ENCODE assay signal across 8 cellular contexts in the genomic region with DNA sequence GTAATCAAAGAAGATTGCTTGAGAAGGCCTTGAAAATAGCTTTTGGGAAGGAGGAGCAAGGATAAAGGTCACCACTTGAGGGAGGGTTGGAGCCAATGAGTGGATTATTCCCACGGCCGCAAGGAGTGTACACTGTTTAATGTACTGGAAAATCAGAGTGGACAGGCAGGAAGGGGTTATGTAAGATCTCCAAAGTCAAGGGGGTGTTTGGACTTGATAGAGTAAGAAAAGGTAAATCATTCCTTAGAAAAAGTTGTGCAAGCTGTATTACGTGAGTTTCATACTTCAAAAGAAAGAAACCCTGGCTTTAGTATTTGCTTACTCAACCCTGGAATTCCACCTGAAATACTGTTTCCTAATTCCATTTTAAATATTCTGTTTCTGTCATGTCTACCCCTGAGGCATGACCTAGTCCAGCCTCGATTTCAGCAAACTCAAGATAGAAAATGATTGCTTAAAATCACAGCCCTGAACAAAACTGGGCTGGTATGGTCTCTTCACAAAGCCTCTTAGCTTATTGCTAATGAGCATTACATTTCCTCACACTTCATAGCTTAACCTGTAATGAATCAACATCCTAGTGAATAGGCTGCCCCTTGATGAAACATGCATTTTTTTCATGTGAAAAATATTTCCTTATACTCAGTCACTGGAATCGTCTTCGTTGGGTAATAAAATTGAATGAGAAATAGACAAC. TPM values are rescaled to one million over a fixed set of nuclear protein-coding genes. Genes with fewer than 3 reads are reported as not detected.
A peak's percentile ranks its signal among the peaks of the same experiment; 100 is the strongest.
DNase-seq lines count a peak whose midpoint lies in the region; TF ChIP-seq lines count a peak whose summit lies in the region.

No MANE protein-coding gene starts in this region.

- intact Hi-C loops in activated T-helper 1 cell treated with anti-CD3 and anti-CD28 coated beads, Interleukin-12 subunit alpha, Interleukin-12 subunit beta, Interleukin-2, Interleukin-4 antibody, amounts not matched to agents 30 ng/mL and 10 ng/mL and 1 ng/mL, durations not matched to agents 14 hours and 24 hours and 36 hours (cut with micrococcal nuclease), result loop anchor here (2.0 to 10.0 kb wide), 5 partner anchors 41 to 1205 kb away; a partner anchor contains a TSS

- no peak for DNase-seq in AG04450 (ENCODE audit: low read depth, low spot score)
- DNase-seq in HCEC 1CT, result peak; percentile 42
- DNase-seq in activated T-helper 1 cell treated with anti-CD3 and anti-CD28 coated beads, Interleukin-12 subunit alpha, Interleukin-12 subunit beta, Interleukin-2, Interleukin-4 antibody, amounts not matched to agents 30 ng/mL and 10 ng/mL and 1 ng/mL, durations not matched to agents 14 hours and 24 hours and 36 hours (ENCODE audit: low spot score), result no peak
- DNase-seq in immature natural killer cell, result no peak
- DNase-seq in putamen (ENCODE audit: low spot score), result no peak
- DNase-seq in SKM-1 treated with dmso at 0.1 percent for 144 hours (lab: John Stamatoyannopoulos, UW; ENCODE audit: unreplicated experiment), result no peak
- DNase-seq in NCI-H774 (lab: John Stamatoyannopoulos, UW), result no peak

- H3K9me3 Mint-ChIP-seq in activated T-helper 1 cell treated with anti-CD3 and anti-CD28 coated beads, Interleukin-12 subunit alpha, Interleukin-12 subunit beta, Interleukin-2, Interleukin-4 antibody, amounts not matched to agents 30 ng/mL and 10 ng/mL and 1 ng/mL, durations not matched to agents 14 hours and 24 hours and 36 hours, result no peaks in the 10 kb centered on the region
- no peaks in the 10 kb centered on the region for H3K9me3 Mint-ChIP-seq in immature natural killer cell

- peaks cover 3% of the 10 kb centered on the region for H3K36me3 Mint-ChIP-seq in activated T-helper 1 cell treated with anti-CD3 and anti-CD28 coated beads, Interleukin-12 subunit alpha, Interleukin-12 subunit beta, Interleukin-2, Interleukin-4 antibody, amounts not matched to agents 30 ng/mL and 10 ng/mL and 1 ng/mL, durations not matched to agents 14 hours and 24 hours and 36 hours (ENCODE audit: low read depth)
- H3K36me3 Mint-ChIP-seq in immature natural killer cell, result peaks cover 0 to 3% (median 0%) of the 10 kb centered on the region in 3 donors

- no peak overlapping the region for H3K27ac ChIP-seq in AG04450 (ENCODE audit: low read depth, low read length)
- peak overlapping the region; percentile 96 for H3K27ac ChIP-seq in subcutaneous abdominal adipose tissue (ENCODE audit: low read depth, low read length)

- H3K9ac ChIP-seq in subcutaneous abdominal adipose tissue (ENCODE audit: low read length in 5 of 5), result peak overlapping the region in 4 of 5 donors; percentile 48 to 86 (median 76)

- CTCF ChIA-PET in AG04450 (lab: Charles Lee), result interaction anchor here (0.6 to 2.5 kb wide), 6 partner anchors 11 to 1278 kb away, joined by 3 to 12 read pairs (median 4); no protein-coding TSS in a partner anchor

- no peak for TF ChIP-seq CTCF in AG04450 (IDR thresholded peaks at IDR 0.05; ENCODE audit: low read depth, low read length)

- peaks cover 2% of the 10 kb centered on the region for H3K27me3 Mint-ChIP-seq in activated T-helper 1 cell treated with anti-CD3 and anti-CD28 coated beads, Interleukin-12 subunit alpha, Interleukin-12 subunit beta, Interleukin-2, Interleukin-4 antibody, amounts not matched to agents 30 ng/mL and 10 ng/mL and 1 ng/mL, durations not matched to agents 14 hours and 24 hours and 36 hours (ENCODE audit: insufficient read depth)
- H3K27me3 Mint-ChIP-seq in immature natural killer cell (ENCODE audit: low read depth in 3 of 3), result peaks cover 0 to 2% (median 1%) of the 10 kb centered on the region in 3 donors

- peaks cover 0 to 22% (median 21%) of the 10 kb centered on the region in 5 donors for H3K4me1 ChIP-seq in subcutaneous abdominal adipose tissue (ENCODE audit: control insufficient read depth in 5 of 5, insufficient read depth in 5 of 5, low read length in 5 of 5)

- POLR2A ChIA-PET in AG04450 (lab: Yijun Ruan, JAX), result no interaction called here

- H3K4me3 ChIP-seq in AG04450 (ENCODE audit: low read depth, low read length) (peak overlapping the region; percentile 68), subcutaneous abdominal adipose tissue (ENCODE audit: low read depth in 1 of 5, low read length in 5 of 5) (peak overlapping the region in 4 of 5 donors; percentile 44 to 75 (median 64))

- peaks cover 0 to 9% (median 3%) of the 10 kb centered on the region in 5 donors for H3K36me3 ChIP-seq in subcutaneous abdominal adipose tissue (ENCODE audit: control insufficient read depth in 5 of 5, insufficient read depth in 5 of 5, low read length in 5 of 5)

- H3K27me3 ChIP-seq in AG04450 (ENCODE audit: control insufficient read depth, insufficient read depth, low read length) (no peaks in the 10 kb centered on the region), subcutaneous abdominal adipose tissue (ENCODE audit: control insufficient read depth in 5 of 5, insufficient read depth in 4 of 5, low read length in 5 of 5) (no peaks in the 10 kb centered on the region)

- H3K9me3 ChIP-seq in AG04450 (ENCODE audit: control insufficient read depth, insufficient read depth, low read length), result no peaks in the 10 kb centered on the region
- no peaks in the 10 kb centered on the region for H3K9me3 ChIP-seq in subcutaneous abdominal adipose tissue (ENCODE audit: control insufficient read depth in 5 of 5, low read length in 5 of 5)

- peaks cover 48% of the 10 kb centered on the region for H3K4me1 Mint-ChIP-seq in activated T-helper 1 cell treated with anti-CD3 and anti-CD28 coated beads, Interleukin-12 subunit alpha, Interleukin-12 subunit beta, Interleukin-2, Interleukin-4 antibody, amounts not matched to agents 30 ng/mL and 10 ng/mL and 1 ng/mL, durations not matched to agents 14 hours and 24 hours and 36 hours (ENCODE audit: low read depth)
- H3K4me1 Mint-ChIP-seq in immature natural killer cell, result peaks cover 39 to 44% of the 10 kb centered on the region in 2 donors

- H3K27ac Mint-ChIP-seq in activated T-helper 1 cell treated with anti-CD3 and anti-CD28 coated beads, Interleukin-12 subunit alpha, Interleukin-12 subunit beta, Interleukin-2, Interleukin-4 antibody, amounts not matched to agents 30 ng/mL and 10 ng/mL and 1 ng/mL, durations not matched to agents 14 hours and 24 hours and 36 hours, result peak overlapping the region; percentile 53
- H3K27ac Mint-ChIP-seq in immature natural killer cell, result peak overlapping the region in 5 of 6 donors; percentile 27 to 65 (median 48)

- peak overlapping the region; percentile 80 for H3K4me3 Mint-ChIP-seq in activated T-helper 1 cell treated with anti-CD3 and anti-CD28 coated beads, Interleukin-12 subunit alpha, Interleukin-12 subunit beta, Interleukin-2, Interleukin-4 antibody, amounts not matched to agents 30 ng/mL and 10 ng/mL and 1 ng/mL, durations not matched to agents 14 hours and 24 hours and 36 hours
- H3K4me3 Mint-ChIP-seq in immature natural killer cell, result peak overlapping the region; percentile 83 to 90 (median 85)

RNA-seq across cellular contexts. Expression of a gene that starts 1.1 kb away (rescaled TPM):
- polyA plus RNA-seq in AG04450 (2011; rRNA removed), result 2.3 and 2.6 TPM in 2 replicates
- 2.0 and 2.2 TPM in 2 replicates for polyA minus RNA-seq in AG04450 (2011; rRNA and poly(A)+ RNA removed)
- 9.2 and 10.1 TPM in 2 replicates for total RNA-seq in activated T-helper 1 cell treated with anti-CD3 and anti-CD28 coated beads, Interleukin-12 subunit alpha, Interleukin-12 subunit beta, Interleukin-2, Interleukin-4 antibody, amounts not matched to agents 30 ng/mL and 10 ng/mL and 1 ng/mL, durations not matched to agents 14 hours and 24 hours and 36 hours
- polyA plus RNA-seq in immature natural killer cell, result 1 to 10 TPM in 2 of 3 donors, not detected in 1; 1.1 to 1.2 TPM
